ENCODE assay signal across 24 cellular contexts in genomic region chr2:207479198-207479785, GRCh38. TPM values are rescaled to one million over a fixed set of nuclear protein-coding genes. Genes with fewer than 3 reads are reported as not detected.
A peak's percentile ranks its signal among the peaks of the same experiment; 100 is the strongest.
DNase-seq lines count a peak whose midpoint lies in the region; ATAC-seq and TF ChIP-seq lines count a peak whose summit lies in the region.
"Had no signal": no experiment of that assay in that cellular context is flagged by ENCODE, and none has a peak within 500 bp of the region (broad histone marks: within the 10 kb centered on the region; RNA-seq: fewer than 3 reads in every experiment).

No MANE protein-coding gene starts in this region.

- no peak overlapping the region for H3K4me3 Mint-ChIP-seq in activated T-helper 17 cell treated with anti-CD3 and anti-CD28 coated beads, Interleukin-2, amount 50 U/mL, for 72 hours
- H3K4me3 Mint-ChIP-seq: activated CD4-positive, alpha-beta T cell treated with anti-CD3 and anti-CD28 coated beads, Interleukin-2, amount 10 ng/mL, durations not matched to agents 7 days and 5 days; activated naive CD4-positive, alpha-beta T cell treated with anti-CD3 and anti-CD28 coated beads, Interleukin-2, amount 10 ng/mL, durations not matched to agents 7 days and 5 days; activated T-helper 1 cell treated with anti-CD3 and anti-CD28 coated beads, Interleukin-12 subunit alpha, Interleukin-12 subunit beta, Interleukin-2, Interleukin-4 antibody, amounts not matched to agents 30 ng/mL and 10 ng/mL and 1 ng/mL, durations not matched to agents 14 hours and 24 hours and 36 hours; memory B cell had no signal

- TF ChIP-seq CTCF in fibroblast of lung (conservative IDR thresholded peaks at IDR 0.05 in 1 of 2, IDR thresholded peaks at IDR 0.05 in 1 of 2; ENCODE audit: low read depth in 1 of 2, low read length in 2 of 2) = no peak
- no peak for TF ChIP-seq CTCF in osteoblast (IDR thresholded peaks at IDR 0.05; ENCODE audit: extremely low read depth, low read depth, low read length)
- TF ChIP-seq CTCF in PC-9 (conservative IDR thresholded peaks at IDR 0.05) = no peak

- no peaks in the 10 kb centered on the region for H3K36me3 Mint-ChIP-seq in activated T-helper 17 cell treated with anti-CD3 and anti-CD28 coated beads, Interleukin-2, amount 50 U/mL, for 72 hours (ENCODE audit: low read depth)
- H3K36me3 Mint-ChIP-seq: activated naive CD4-positive, alpha-beta T cell treated with anti-CD3 and anti-CD28 coated beads, Interleukin-2, amount 10 ng/mL, durations not matched to agents 7 days and 5 days; memory B cell had no signal

- ATAC-seq in activated T-helper 17 cell treated with anti-CD3 and anti-CD28 coated beads, Interleukin-2, amount 50 U/mL, for 72 hours (replicated peaks) = no peak
- ATAC-seq: HCT116, Panc1 had no signal

- no peaks in the 10 kb centered on the region for H3K9me3 Mint-ChIP-seq in activated T-helper 17 cell treated with anti-CD3 and anti-CD28 coated beads, Interleukin-2, amount 50 U/mL, for 72 hours
- H3K9me3 Mint-ChIP-seq: activated naive CD4-positive, alpha-beta T cell treated with anti-CD3 and anti-CD28 coated beads, Interleukin-2, amount 10 ng/mL, durations not matched to agents 7 days and 5 days; activated T-helper 1 cell treated with anti-CD3 and anti-CD28 coated beads, Interleukin-12 subunit alpha, Interleukin-12 subunit beta, Interleukin-2, Interleukin-4 antibody, amounts not matched to agents 30 ng/mL and 10 ng/mL and 1 ng/mL, durations not matched to agents 14 hours and 24 hours and 36 hours; memory B cell had no signal

- H3K4me2 ChIP-seq in fibroblast of lung (ENCODE audit: extremely low read depth, insufficient read depth, low read length) = peak overlapping the region; percentile 5
- peak overlapping the region; percentile 11 for H3K4me2 ChIP-seq in osteoblast (ENCODE audit: insufficient read depth, low read length)
- no peak overlapping the region for H3K4me2 ChIP-seq in PC-9

- no peak overlapping the region for H3K27ac Mint-ChIP-seq in activated T-helper 17 cell treated with anti-CD3 and anti-CD28 coated beads, Interleukin-2, amount 50 U/mL, for 72 hours
- H3K27ac Mint-ChIP-seq: activated CD4-positive, alpha-beta T cell treated with anti-CD3 and anti-CD28 coated beads, Interleukin-2, amount 10 ng/mL, durations not matched to agents 7 days and 5 days; activated naive CD4-positive, alpha-beta T cell treated with anti-CD3 and anti-CD28 coated beads, Interleukin-2, amount 10 ng/mL, durations not matched to agents 7 days and 5 days; activated T-helper 1 cell treated with anti-CD3 and anti-CD28 coated beads, Interleukin-12 subunit alpha, Interleukin-12 subunit beta, Interleukin-2, Interleukin-4 antibody, amounts not matched to agents 30 ng/mL and 10 ng/mL and 1 ng/mL, durations not matched to agents 14 hours and 24 hours and 36 hours; memory B cell had no signal

- no TSS peak for BruUV-seq in PC-9 (replicated peaks; lab: Mats Ljungman, UMichigan)

- no peaks in the 10 kb centered on the region for H3K79me2 ChIP-seq in fibroblast of lung (ENCODE audit: control insufficient read depth, insufficient read depth, low read length)
- H3K79me2 ChIP-seq in osteoblast (ENCODE audit: insufficient read depth, low read length) = no peaks in the 10 kb centered on the region
- H3K79me2 ChIP-seq in PC-9 (ENCODE audit: low read depth) = no peaks in the 10 kb centered on the region

- intact Hi-C loops in PC-9 (cut with micrococcal nuclease; ENCODE audit: unreplicated experiment) = no loop called here

- H4K20me1 ChIP-seq in fibroblast of lung (ENCODE audit: control insufficient read depth, extremely low read depth, insufficient read depth, low read length) = no peaks in the 10 kb centered on the region
- H4K20me1 ChIP-seq in osteoblast (ENCODE audit: insufficient read depth, low read length) = no peaks in the 10 kb centered on the region
- no peaks in the 10 kb centered on the region for H4K20me1 ChIP-seq in PC-9 (ENCODE audit: insufficient read depth)

- H2AFZ ChIP-seq in fibroblast of lung (ENCODE audit: low read length) (no peak overlapping the region), osteoblast (ENCODE audit: low read length) (no peak overlapping the region), PC-9 (no peak overlapping the region)

- no peaks in the 10 kb centered on the region for H3K9me2 ChIP-seq in PC-9 (ENCODE audit: insufficient read depth)

- POLR2A ChIA-PET in PC-9 (lab: Charles Lee; ENCODE audit: unreplicated experiment) = no interaction called here

- DNase-seq in G401 (ENCODE audit: low spot score) (peak; percentile 0), astrocyte of the hippocampus (ENCODE audit: low read depth, low spot score) (peak; percentile 64), fibroblast of lung (ENCODE audit: low read depth in 2 of 2) (peak; percentile 30 to 48), osteoblast (ENCODE audit: insufficient read length, low spot score, missing footprints) (no peak), caudate nucleus (lab: John Stamatoyannopoulos, UW) (no peak), PC-9 (no peak)
- DNase-seq: activated CD4-positive, alpha-beta T cell treated with anti-CD3 and anti-CD28 coated beads, Interleukin-2, amount 10 ng/mL, durations not matched to agents 7 days and 5 days; activated naive CD4-positive, alpha-beta T cell treated with anti-CD3 and anti-CD28 coated beads, Interleukin-2, amount 10 ng/mL, durations not matched to agents 7 days and 5 days; C1 segment of cervical spinal cord; Calu3; DND-41; NCI-H1105; NCI-H2029; NCI-H526 treated with DMSO at 0.1 percent for 48 hours; nucleus accumbens; SHP77 treated with DMSO at 0.1 percent for 48 hours; stimulated activated CD4-positive, alpha-beta T cell treated with anti-CD3 and anti-CD28 coated beads, Interleukin-2, amount 100 ng/mL, for 24 hours; SW 1271; T1000 had no signal

- H3K4me1 Mint-ChIP-seq in activated T-helper 17 cell treated with anti-CD3 and anti-CD28 coated beads, Interleukin-2, amount 50 U/mL, for 72 hours = peaks cover 19% of the 10 kb centered on the region

- H3K4me3 ChIP-seq in fibroblast of lung (replicated peaks in 1 of 4; ENCODE audit: control extremely low read depth in 1 of 4, insufficient read depth in 1 of 4, low read depth in 3 of 4, low read length in 4 of 4) = no peak overlapping the region
- H3K4me3 ChIP-seq in osteoblast (ENCODE audit: insufficient read depth, low read length) = no peak overlapping the region
- H3K4me3 ChIP-seq in PC-9 = no peak overlapping the region

- H3K36me3 ChIP-seq in fibroblast of lung (ENCODE audit: control insufficient read depth, insufficient read depth, low read length) (no peaks in the 10 kb centered on the region), osteoblast (ENCODE audit: insufficient read depth, low read length) (no peaks in the 10 kb centered on the region), PC-9 (ENCODE audit: low read depth) (no peaks in the 10 kb centered on the region)

- H3K27me3 ChIP-seq in fibroblast of lung (ENCODE audit: control insufficient read depth, insufficient read depth, low read length) (no peaks in the 10 kb centered on the region), osteoblast (ENCODE audit: insufficient read depth, low read length) (no peaks in the 10 kb centered on the region), PC-9 (ENCODE audit: insufficient read depth, low read depth) (no peaks in the 10 kb centered on the region)

- H3K9ac ChIP-seq in fibroblast of lung (ENCODE audit: insufficient read depth, low read length) = no peak overlapping the region

- peaks cover 3% of the 10 kb centered on the region; the same call in 1 of the 2 replicates for H3F3A ChIP-seq in PC-9 (ENCODE audit: insufficient read depth, low read depth)

- H3K9me3 ChIP-seq in fibroblast of lung (ENCODE audit: control insufficient read depth, insufficient read depth, low read depth, low read length) (no peaks in the 10 kb centered on the region), osteoblast (ENCODE audit: low read depth, low read length) (no peaks in the 10 kb centered on the region), PC-9 (ENCODE audit: insufficient read depth, low read depth) (no peaks in the 10 kb centered on the region)

- peaks cover 3% of the 10 kb centered on the region for H3K27me3 Mint-ChIP-seq in activated T-helper 17 cell treated with anti-CD3 and anti-CD28 coated beads, Interleukin-2, amount 50 U/mL, for 72 hours
- H3K27me3 Mint-ChIP-seq: activated CD4-positive, alpha-beta T cell treated with anti-CD3 and anti-CD28 coated beads, Interleukin-2, amount 10 ng/mL, durations not matched to agents 7 days and 5 days; memory B cell had no signal

- H3K4me1 ChIP-seq in fibroblast of lung (ENCODE audit: control insufficient read depth, extremely low read depth, insufficient read depth, low read length) = peaks cover 2% of the 10 kb centered on the region
- peaks cover 31% of the 10 kb centered on the region for H3K4me1 ChIP-seq in osteoblast (ENCODE audit: insufficient read depth, low read length)
- H3K4me1 ChIP-seq in PC-9 (replicated peaks; ENCODE audit: insufficient read depth) = peaks cover 14% of the 10 kb centered on the region

- in situ Hi-C loops in G401 (cut with HindIII; ENCODE audit: low sequenced_read_pairs) = no loop called here

- H3K27ac ChIP-seq in fibroblast of lung (ENCODE audit: insufficient read depth, low read length) = no peak overlapping the region
- no peak overlapping the region for H3K27ac ChIP-seq in osteoblast (ENCODE audit: low read depth, low read length)
- H3K27ac ChIP-seq in caudate nucleus (ENCODE audit: low read depth, low read length) = no peak overlapping the region
- H3K27ac ChIP-seq in PC-9 = no peak overlapping the region

- CTCF ChIA-PET in PC-9 (lab: Charles Lee) = no interaction called here

RNA-seq across cellular contexts. Expression of gene CREB1, which starts 50.5 kb away (rescaled TPM):
- total RNA-seq in G401 (2014; rRNA removed; shearing (Covaris generic)) = 42.5 and 60.0 TPM in 2 replicates
- total RNA-seq in fibroblast of lung = 33.1 and 47.4 TPM in 2 replicates
- 34.3 and 37.7 TPM in 2 replicates for polyA plus RNA-seq in fibroblast of lung
- polyA plus RNA-seq in fibroblast of lung (2012) = 26.8 and 27.5 TPM in 2 replicates
- 33.3 and 119 TPM in 2 replicates for polyA minus RNA-seq in fibroblast of lung (ENCODE audit: low replicate concordance)
- total RNA-seq in osteoblast = 32.1 and 38.4 TPM in 2 replicates
- total RNA-seq in PC-9 (2021) = 36.1 and 42.2 TPM in 2 replicates
- total RNA-seq in activated T-helper 17 cell treated with anti-CD3 and anti-CD28 coated beads, Interleukin-2, amount 50 U/mL, for 72 hours = 10 to 100 TPM; 84.2 to 97.5 TPM

Comparison
In these comparisons a context has a peak if more than half of its experiments do, and no peak if none do; other contexts are left out.
1. DNase-seq: peak in G401 (single experiment), astrocyte of the hippocampus (single experiment) and fibroblast of lung (2 of 2); none in osteoblast (single experiment), caudate nucleus (0 of 61) and PC-9 (0 of 2).